1 cellular context compared by ENCODE assay signal in the genomic region with DNA sequence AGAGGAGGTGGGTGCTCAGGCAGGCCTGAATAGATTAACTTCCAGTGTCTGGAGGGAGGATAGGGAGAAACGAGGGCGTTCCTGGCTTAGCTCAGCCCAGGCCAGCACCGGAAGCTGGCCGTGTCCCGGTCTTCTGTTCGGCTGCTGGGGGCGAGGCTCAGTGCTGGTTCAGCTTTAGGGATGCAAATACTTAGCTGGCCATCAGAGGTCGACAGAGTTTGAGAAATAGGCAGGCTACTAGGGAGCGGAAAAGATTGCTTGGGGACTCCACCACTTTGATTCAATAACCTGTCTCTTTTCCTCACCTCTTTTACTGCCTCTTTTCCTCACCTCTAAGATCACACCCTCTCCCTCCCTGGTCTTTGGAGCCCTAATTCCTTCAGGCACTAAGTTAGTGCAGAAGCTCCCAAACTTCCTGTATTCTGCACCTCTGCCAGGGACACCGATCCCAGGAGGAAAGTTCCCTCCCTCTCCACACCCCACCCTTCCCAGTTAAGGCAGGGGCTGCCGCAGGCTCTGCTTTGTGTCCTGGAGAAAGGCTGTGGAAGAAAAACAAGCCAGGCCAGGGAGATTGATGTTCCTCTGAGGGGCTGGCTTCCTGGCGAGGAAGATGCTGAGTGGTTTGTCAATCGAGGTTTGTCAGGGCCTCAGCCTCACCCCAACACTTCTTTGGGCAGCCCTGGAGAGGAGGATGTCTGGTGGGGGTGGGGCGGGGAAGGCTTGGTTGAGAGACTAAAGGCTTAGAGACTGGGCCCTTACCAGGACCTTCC.
TF ChIP-seq lines count a peak whose summit lies in the region.

No MANE protein-coding gene starts in this region.

TF ChIP-seq in SK-N-SH treated with all-trans-retinoic acid at 6 μM for 48 hours, 23 proteins besides CTCF, POLR2A, EP300 and RAD21 (continued from another document):
- TF ChIP-seq CSRNP3 (CRISPR knock-in tag; IDR thresholded peaks at IDR 0.05) = no peak
- no peak for TF ChIP-seq SNAI2 (CRISPR knock-in tag; IDR thresholded peaks at IDR 0.05)
- no peak for TF ChIP-seq ZNF565 (CRISPR knock-in tag; conservative IDR thresholded peaks at IDR 0.05; ENCODE audit: low read depth)
- no peak for TF ChIP-seq CSDC2 (CRISPR knock-in tag; IDR thresholded peaks at IDR 0.05)
- TF ChIP-seq RARB (CRISPR knock-in tag; IDR thresholded peaks at IDR 0.05) = no peak
- no peak for TF ChIP-seq TOX (CRISPR knock-in tag; IDR thresholded peaks at IDR 0.05; ENCODE audit: borderline replicate concordance)
- TF ChIP-seq PPARA (CRISPR knock-in tag; IDR thresholded peaks at IDR 0.05; ENCODE audit: borderline replicate concordance) = no peak
- TF ChIP-seq ZNF70 (CRISPR knock-in tag; IDR thresholded peaks at IDR 0.05) = no peak
- TF ChIP-seq TCF4 (CRISPR knock-in tag; IDR thresholded peaks at IDR 0.05; ENCODE audit: borderline replicate concordance) = no peak
- TF ChIP-seq BACH2 (CRISPR knock-in tag; IDR thresholded peaks at IDR 0.05; ENCODE audit: borderline replicate concordance) = no peak
